Comparison of ENCODE assay signal across 10 cellular contexts in the genomic region with DNA sequence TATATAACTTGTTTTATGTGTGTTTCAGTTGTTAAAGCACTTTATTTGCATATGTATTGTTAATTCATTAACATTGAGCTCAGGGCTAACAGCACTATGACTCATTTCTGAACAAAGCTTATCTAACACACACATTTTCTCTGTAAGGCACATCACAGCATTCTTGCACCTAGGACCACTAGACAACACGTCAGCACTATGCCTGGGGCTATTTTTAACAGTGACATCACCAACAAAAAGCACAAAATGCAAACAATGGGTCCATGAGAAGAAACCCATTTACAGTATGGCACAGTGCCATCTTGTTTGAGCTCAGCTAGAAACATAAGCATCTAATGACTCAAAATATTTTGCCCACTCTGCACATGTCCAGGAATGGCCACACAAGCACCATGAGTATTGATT.
A peak's percentile ranks its signal among the peaks of the same experiment; 100 is the strongest.
DNase-seq lines count a peak whose midpoint lies in the region; ATAC-seq and TF ChIP-seq lines count a peak whose summit lies in the region.
"Had no signal": no experiment of that assay in that cellular context is flagged by ENCODE, and none has a peak within 500 bp of the region (broad histone marks: within the 10 kb centered on the region; RNA-seq: fewer than 3 reads in every experiment).

No MANE protein-coding gene starts in this region.

- no peaks in the 10 kb centered on the region for H3K4me1 ChIP-seq in breast epithelium

- CTCF ChIA-PET in MCF 10A (lab: Yijun Ruan, JAX) = no interaction called here
- CTCF ChIA-PET in RWPE1 (lab: Yijun Ruan, JAX) = no interaction called here

- peak; percentile 77 for ATAC-seq in HG03045 (IDR thresholded peaks at IDR 0.05; ENCODE audit: unreplicated experiment)
- no peak for ATAC-seq in HG02571 (IDR thresholded peaks at IDR 0.05; ENCODE audit: unreplicated experiment)

- H3K27ac Mint-ChIP-seq in MCF 10A (ENCODE audit: low read depth, unreplicated experiment) = no peak overlapping the region
- peak overlapping the region; percentile 96 for H3K27ac Mint-ChIP-seq in type B pancreatic cell
- H3K27ac Mint-ChIP-seq: activated naive CD8-positive, alpha-beta T cell treated with anti-CD3 and anti-CD28 coated beads for 36 hours had no signal

- H3K36me3 Mint-ChIP-seq in MCF 10A (ENCODE audit: insufficient read depth, unreplicated experiment) = no peaks in the 10 kb centered on the region
- peaks cover 35% of the 10 kb centered on the region for H3K36me3 Mint-ChIP-seq in type B pancreatic cell
- H3K36me3 Mint-ChIP-seq: activated naive CD8-positive, alpha-beta T cell treated with anti-CD3 and anti-CD28 coated beads for 36 hours had no signal

- no peaks in the 10 kb centered on the region for H3K9me3 ChIP-seq in breast epithelium
- H3K9me3 ChIP-seq: SK-N-SH had no signal

- H3K9me3 Mint-ChIP-seq in MCF 10A (ENCODE audit: unreplicated experiment) = no peaks in the 10 kb centered on the region
- H3K9me3 Mint-ChIP-seq in type B pancreatic cell = peaks cover 6% of the 10 kb centered on the region
- H3K9me3 Mint-ChIP-seq: activated naive CD8-positive, alpha-beta T cell treated with anti-CD3 and anti-CD28 coated beads for 36 hours had no signal

- POLR2A ChIA-PET in MCF 10A (lab: Yijun Ruan, JAX) = interaction anchor here (0.9 kb wide), 1 partner anchor 33 kb away, joined by 3 read pairs; no protein-coding TSS in a partner anchor
- POLR2A ChIA-PET in RWPE1 (lab: Yijun Ruan, JAX; ENCODE audit: low non-redundant PET) = no interaction called here

- H3K27me3 Mint-ChIP-seq in MCF 10A (ENCODE audit: insufficient read depth, unreplicated experiment) = no peaks in the 10 kb centered on the region
- no peaks in the 10 kb centered on the region for H3K27me3 Mint-ChIP-seq in type B pancreatic cell
- H3K27me3 Mint-ChIP-seq: activated naive CD8-positive, alpha-beta T cell treated with anti-CD3 and anti-CD28 coated beads for 36 hours had no signal

- BruUV-seq in MCF 10A (replicated peaks; lab: Mats Ljungman, UMichigan) = no TSS peak

- H3K36me3 ChIP-seq in breast epithelium = no peaks in the 10 kb centered on the region

- H3K27me3 ChIP-seq in breast epithelium = no peaks in the 10 kb centered on the region

- no peaks in the 10 kb centered on the region for H3K4me1 Mint-ChIP-seq in MCF 10A (ENCODE audit: insufficient read depth, unreplicated experiment)
- peaks cover 6% of the 10 kb centered on the region for H3K4me1 Mint-ChIP-seq in type B pancreatic cell (ENCODE audit: unreplicated experiment)
- H3K4me1 Mint-ChIP-seq: activated naive CD8-positive, alpha-beta T cell treated with anti-CD3 and anti-CD28 coated beads for 36 hours had no signal

- H3K4me3 Mint-ChIP-seq in MCF 10A (ENCODE audit: unreplicated experiment) (no peak overlapping the region), type B pancreatic cell (peak overlapping the region; percentile 32)
- H3K4me3 Mint-ChIP-seq: activated naive CD8-positive, alpha-beta T cell treated with anti-CD3 and anti-CD28 coated beads for 36 hours had no signal

- intact Hi-C loops in MCF 10A (cut with micrococcal nuclease) (no loop called here), breast epithelium (cut with DNase I; ENCODE audit: low total_unique reads) (no loop called here)

- TF ChIP-seq CTCF in MCF 10A (IDR thresholded peaks at IDR 0.05; ENCODE audit: unreplicated experiment) = no peak
- no peak for TF ChIP-seq CTCF in breast epithelium (IDR thresholded peaks at IDR 0.05)
- TF ChIP-seq CTCF in RWPE1 (conservative IDR thresholded peaks at IDR 0.05; ENCODE audit: low read depth) = no peak
- TF ChIP-seq CTCF in type B pancreatic cell (conservative IDR thresholded peaks at IDR 0.05) = no peak

- no peak for TF ChIP-seq POLR2A in breast epithelium (IDR thresholded peaks at IDR 0.05)

- H3K27ac ChIP-seq in breast epithelium = no peak overlapping the region
- no peak overlapping the region for H3K27ac ChIP-seq in RWPE1

- no peak overlapping the region for H3K4me3 ChIP-seq in breast epithelium

- DNase-seq in MCF 10A (ENCODE audit: unreplicated experiment) (peak; percentile 51), breast epithelium (ENCODE audit: low spot score in 2 of 2) (no peak), RWPE1 (ENCODE audit: low spot score) (peak; percentile 33), type B pancreatic cell (ENCODE audit: extremely low spot score, unreplicated experiment) (no peak), HuH-7 (ENCODE audit: low spot score) (no peak)
- no peak for DNase-seq in activated naive CD4-positive, alpha-beta T cell treated with anti-CD3 and anti-CD28 coated beads, Interleukin-2, amount 50 U/mL, for 16 hours
- DNase-seq: activated naive CD8-positive, alpha-beta T cell treated with anti-CD3 and anti-CD28 coated beads for 36 hours; SK-N-SH had no signal

Comparison
In these comparisons a context has a peak if more than half of its experiments do, and no peak if none do; other contexts are left out.
1. DNase-seq: peak in MCF 10A (single experiment) and RWPE1 (single experiment); none in breast epithelium (0 of 2), type B pancreatic cell (single experiment), HuH-7 (single experiment) and activated naive CD4-positive, alpha-beta T cell treated with anti-CD3 and anti-CD28 coated beads, Interleukin-2, amount 50 U/mL, for 16 hours (single experiment).